In genomic region chr19:13098291-13099072, GRCh38 we compare ENCODE assay signal across 1 cellular context.
A peak's percentile ranks its signal among the peaks of the same experiment; 100 is the strongest.
TF ChIP-seq lines count a peak whose summit lies in the region.

No MANE protein-coding gene starts in this region.

TF ChIP-seq in K562, 482 proteins besides CTCF, POLR2A, EP300 and RAD21 (continued from another document and continues in another):
- TF ChIP-seq ZNF347 (CRISPR knock-in tag; IDR thresholded peaks at IDR 0.05; ENCODE audit: low read depth) (no peak), ZBTB17 (CRISPR knock-in tag; IDR thresholded peaks at IDR 0.05) (no peak; the same call in 1 of the 2 replicates), HLTF (IDR thresholded peaks at IDR 0.05) (0 out of 2 replicates have a peak, but pooled peaks have one; percentile 70), ZNF324 (CRISPR knock-in tag; IDR thresholded peaks at IDR 0.05) (no peak), TCF3 (CRISPR knock-in tag; IDR thresholded peaks at IDR 0.05) (no peak), ZBTB26 (CRISPR knock-in tag; IDR thresholded peaks at IDR 0.05) (peak; percentile 94), NFIC (IDR thresholded peaks at IDR 0.05) (peak; percentile 75), ZNF695 (CRISPR knock-in tag; IDR thresholded peaks at IDR 0.05) (peak; percentile 24; the same call in 1 of the 2 replicates), ZNF785 (CRISPR knock-in tag; IDR thresholded peaks at IDR 0.05) (no peak), ZNF764 (CRISPR knock-in tag; IDR thresholded peaks at IDR 0.05; ENCODE audit: low read depth) (no peak), SRSF3 (IDR thresholded peaks at IDR 0.05; ENCODE audit: insufficient read depth, low read length) (no peak), ZNF134 (CRISPR knock-in tag; conservative IDR thresholded peaks at IDR 0.05) (no peak), THRA (IDR thresholded peaks at IDR 0.05) (no peak), CTCFL (IDR thresholded peaks at IDR 0.05; ENCODE audit: borderline replicate concordance, insufficient read depth, low read depth, low read length, poor library complexity, severe bottlenecking) (no peak), MTF1 (CRISPR knock-in tag; IDR thresholded peaks at IDR 0.05; ENCODE audit: borderline replicate concordance) (no peak), ZNF778 (CRISPR knock-in tag; IDR thresholded peaks at IDR 0.05) (no peak), MAX (CRISPR knock-in tag; IDR thresholded peaks at IDR 0.05) (peak; percentile 2; the same call in 1 of the 2 replicates), ZNF263 (CRISPR knock-in tag; IDR thresholded peaks at IDR 0.05; ENCODE audit: borderline replicate concordance) (peak; percentile 17; the same call in 1 of the 2 replicates), ZBTB12 (CRISPR knock-in tag; IDR thresholded peaks at IDR 0.05) (no peak), MTA3 (IDR thresholded peaks at IDR 0.05; ENCODE audit: borderline replicate concordance) (0 out of 2 replicates have a peak, but pooled peaks have one; percentile 47), ESRRB (CRISPR knock-in tag; IDR thresholded peaks at IDR 0.05; ENCODE audit: borderline replicate concordance) (peak; percentile 75; the same call in 1 of the 2 replicates), BDP1 (IDR thresholded peaks at IDR 0.05; ENCODE audit: insufficient read depth, insufficient read length) (no peak), CCAR2 (IDR thresholded peaks at IDR 0.05; ENCODE audit: low read depth, low read length) (no peak), ZFX (CRISPR knock-in tag; IDR thresholded peaks at IDR 0.05) (peak; percentile 5; the same call in 1 of the 2 replicates), HDAC3 (IDR thresholded peaks at IDR 0.05; ENCODE audit: borderline replicate concordance, partially characterized antibody) (no peak), HIVEP1 (CRISPR knock-in tag; IDR thresholded peaks at IDR 0.05) (no peak), ZNF766 (CRISPR knock-in tag; conservative IDR thresholded peaks at IDR 0.05) (0 out of 2 replicates have a peak, but pooled peaks have one; percentile 3), ATF4 (CRISPR knock-in tag; IDR thresholded peaks at IDR 0.05) (peak; percentile 29; the same call in 1 of the 2 replicates), IRF2 (CRISPR knock-in tag; IDR thresholded peaks at IDR 0.05) (no peak), GABPB2 (CRISPR knock-in tag; conservative IDR thresholded peaks at IDR 0.05) (0 out of 2 replicates have a peak, but pooled peaks have one; percentile 28), COPS2 (conservative IDR thresholded peaks at IDR 0.05) (no peak), CTBP1 (IDR thresholded peaks at IDR 0.05; ENCODE audit: borderline replicate concordance) (no peak), ZFPM2 (CRISPR knock-in tag; IDR thresholded peaks at IDR 0.05) (peak; percentile 79; the same call in 1 of the 2 replicates)
- TF ChIP-seq, protein P1, sequence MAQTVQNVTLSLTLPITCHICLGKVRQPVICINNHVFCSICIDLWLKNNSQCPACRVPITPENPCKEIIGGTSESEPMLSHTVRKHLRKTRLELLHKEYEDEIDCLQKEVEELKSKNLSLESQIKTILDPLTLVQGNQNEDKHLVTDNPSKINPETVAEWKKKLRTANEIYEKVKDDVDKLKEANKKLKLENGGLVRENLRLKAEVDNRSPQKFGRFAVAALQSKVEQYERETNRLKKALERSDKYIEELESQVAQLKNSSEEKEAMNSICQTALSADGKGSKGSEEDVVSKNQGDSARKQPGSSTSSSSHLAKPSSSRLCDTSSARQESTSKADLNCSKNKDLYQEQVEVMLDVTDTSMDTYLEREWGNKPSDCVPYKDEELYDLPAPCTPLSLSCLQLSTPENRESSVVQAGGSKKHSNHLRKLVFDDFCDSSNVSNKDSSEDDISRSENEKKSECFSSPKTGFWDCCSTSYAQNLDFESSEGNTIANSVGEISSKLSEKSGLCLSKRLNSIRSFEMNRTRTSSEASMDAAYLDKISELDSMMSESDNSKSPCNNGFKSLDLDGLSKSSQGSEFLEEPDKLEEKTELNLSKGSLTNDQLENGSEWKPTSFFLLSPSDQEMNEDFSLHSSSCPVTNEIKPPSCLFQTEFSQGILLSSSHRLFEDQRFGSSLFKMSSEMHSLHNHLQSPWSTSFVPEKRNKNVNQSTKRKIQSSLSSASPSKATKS (CRISPR knock-in tag; IDR thresholded peaks at IDR 0.05): peak; percentile 89; the same call in 1 of the 2 replicates
- TF ChIP-seq, protein P2, sequence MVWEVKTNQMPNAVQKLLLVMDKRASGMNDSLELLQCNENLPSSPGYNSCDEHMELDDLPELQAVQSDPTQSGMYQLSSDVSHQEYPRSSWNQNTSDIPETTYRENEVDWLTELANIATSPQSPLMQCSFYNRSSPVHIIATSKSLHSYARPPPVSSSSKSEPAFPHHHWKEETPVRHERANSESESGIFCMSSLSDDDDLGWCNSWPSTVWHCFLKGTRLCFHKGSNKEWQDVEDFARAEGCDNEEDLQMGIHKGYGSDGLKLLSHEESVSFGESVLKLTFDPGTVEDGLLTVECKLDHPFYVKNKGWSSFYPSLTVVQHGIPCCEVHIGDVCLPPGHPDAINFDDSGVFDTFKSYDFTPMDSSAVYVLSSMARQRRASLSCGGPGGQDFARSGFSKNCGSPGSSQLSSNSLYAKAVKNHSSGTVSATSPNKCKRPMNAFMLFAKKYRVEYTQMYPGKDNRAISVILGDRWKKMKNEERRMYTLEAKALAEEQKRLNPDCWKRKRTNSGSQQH (CRISPR knock-in tag; IDR thresholded peaks at IDR 0.05): peak; percentile 86; the same call in 1 of the 2 replicates
- TF ChIP-seq, protein P3, sequence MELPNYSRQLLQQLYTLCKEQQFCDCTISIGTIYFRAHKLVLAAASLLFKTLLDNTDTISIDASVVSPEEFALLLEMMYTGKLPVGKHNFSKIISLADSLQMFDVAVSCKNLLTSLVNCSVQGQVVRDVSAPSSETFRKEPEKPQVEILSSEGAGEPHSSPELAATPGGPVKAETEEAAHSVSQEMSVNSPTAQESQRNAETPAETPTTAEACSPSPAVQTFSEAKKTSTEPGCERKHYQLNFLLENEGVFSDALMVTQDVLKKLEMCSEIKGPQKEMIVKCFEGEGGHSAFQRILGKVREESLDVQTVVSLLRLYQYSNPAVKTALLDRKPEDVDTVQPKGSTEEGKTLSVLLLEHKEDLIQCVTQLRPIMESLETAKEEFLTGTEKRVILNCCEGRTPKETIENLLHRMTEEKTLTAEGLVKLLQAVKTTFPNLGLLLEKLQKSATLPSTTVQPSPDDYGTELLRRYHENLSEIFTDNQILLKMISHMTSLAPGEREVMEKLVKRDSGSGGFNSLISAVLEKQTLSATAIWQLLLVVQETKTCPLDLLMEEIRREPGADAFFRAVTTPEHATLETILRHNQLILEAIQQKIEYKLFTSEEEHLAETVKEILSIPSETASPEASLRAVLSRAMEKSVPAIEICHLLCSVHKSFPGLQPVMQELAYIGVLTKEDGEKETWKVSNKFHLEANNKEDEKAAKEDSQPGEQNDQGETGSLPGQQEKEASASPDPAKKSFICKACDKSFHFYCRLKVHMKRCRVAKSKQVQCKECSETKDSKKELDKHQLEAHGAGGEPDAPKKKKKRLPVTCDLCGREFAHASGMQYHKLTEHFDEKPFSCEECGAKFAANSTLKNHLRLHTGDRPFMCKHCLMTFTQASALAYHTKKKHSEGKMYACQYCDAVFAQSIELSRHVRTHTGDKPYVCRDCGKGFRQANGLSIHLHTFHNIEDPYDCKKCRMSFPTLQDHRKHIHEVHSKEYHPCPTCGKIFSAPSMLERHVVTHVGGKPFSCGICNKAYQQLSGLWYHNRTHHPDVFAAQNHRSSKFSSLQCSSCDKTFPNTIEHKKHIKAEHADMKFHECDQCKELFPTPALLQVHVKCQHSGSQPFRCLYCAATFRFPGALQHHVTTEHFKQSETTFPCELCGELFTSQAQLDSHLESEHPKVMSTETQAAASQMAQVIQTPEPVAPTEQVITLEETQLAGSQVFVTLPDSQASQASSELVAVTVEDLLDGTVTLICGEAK (IDR thresholded peaks at IDR 0.05): 0 out of 2 replicates have a peak, but pooled peaks have one; percentile 32
- TF ChIP-seq, protein P3 (CRISPR knock-in tag; IDR thresholded peaks at IDR 0.05): no peak
- TF ChIP-seq, protein P4, sequence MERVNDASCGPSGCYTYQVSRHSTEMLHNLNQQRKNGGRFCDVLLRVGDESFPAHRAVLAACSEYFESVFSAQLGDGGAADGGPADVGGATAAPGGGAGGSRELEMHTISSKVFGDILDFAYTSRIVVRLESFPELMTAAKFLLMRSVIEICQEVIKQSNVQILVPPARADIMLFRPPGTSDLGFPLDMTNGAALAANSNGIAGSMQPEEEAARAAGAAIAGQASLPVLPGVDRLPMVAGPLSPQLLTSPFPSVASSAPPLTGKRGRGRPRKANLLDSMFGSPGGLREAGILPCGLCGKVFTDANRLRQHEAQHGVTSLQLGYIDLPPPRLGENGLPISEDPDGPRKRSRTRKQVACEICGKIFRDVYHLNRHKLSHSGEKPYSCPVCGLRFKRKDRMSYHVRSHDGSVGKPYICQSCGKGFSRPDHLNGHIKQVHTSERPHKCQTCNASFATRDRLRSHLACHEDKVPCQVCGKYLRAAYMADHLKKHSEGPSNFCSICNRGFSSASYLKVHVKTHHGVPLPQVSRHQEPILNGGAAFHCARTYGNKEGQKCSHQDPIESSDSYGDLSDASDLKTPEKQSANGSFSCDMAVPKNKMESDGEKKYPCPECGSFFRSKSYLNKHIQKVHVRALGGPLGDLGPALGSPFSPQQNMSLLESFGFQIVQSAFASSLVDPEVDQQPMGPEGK (CRISPR knock-in tag; IDR thresholded peaks at IDR 0.05; ENCODE audit: borderline replicate concordance): peak; percentile 79
